In the genomic region with DNA sequence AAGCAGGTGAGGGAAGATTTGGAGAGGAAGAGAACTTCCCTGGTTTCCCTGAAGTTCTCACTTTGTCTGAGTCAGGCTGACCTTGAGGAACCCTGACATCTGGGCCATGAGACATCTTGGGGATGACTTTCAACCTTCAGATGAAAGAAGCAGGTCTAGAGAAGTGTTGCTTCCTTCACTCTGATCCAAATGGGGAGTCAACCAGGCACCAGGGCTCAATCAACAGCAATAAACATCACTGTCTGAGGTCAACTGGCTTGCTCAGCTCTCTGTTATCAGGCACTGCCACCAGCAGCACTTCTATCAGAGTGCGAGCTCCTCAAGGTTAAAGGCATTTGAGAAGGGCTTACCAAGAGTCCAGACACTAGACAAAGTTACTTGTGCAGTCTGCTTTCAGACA, we compare ENCODE assay signal across 22 cellular contexts. TPM values are rescaled to one million over a fixed set of nuclear protein-coding genes. Genes with fewer than 3 reads are reported as not detected.
A peak's percentile ranks its signal among the peaks of the same experiment; 100 is the strongest.
DNase-seq lines count a peak whose midpoint lies in the region; ATAC-seq, FAIRE-seq and TF ChIP-seq lines count a peak whose summit lies in the region.
"Had no signal": no experiment of that assay in that cellular context is flagged by ENCODE, and none has a peak within 500 bp of the region (broad histone marks: within the 10 kb centered on the region; RNA-seq: fewer than 3 reads in every experiment).

No MANE protein-coding gene starts in this region.

- H3K4me2 ChIP-seq in H1 (ENCODE audit: insufficient read depth in 1 of 2, low read depth in 2 of 2, low read length in 2 of 2): no peak overlapping the region
- H3K4me2 ChIP-seq in mesenchymal stem cell (ENCODE audit: low read length, poor library complexity, severe bottlenecking): no peak overlapping the region
- H3K4me2 ChIP-seq: PC-9 had no signal

- TF ChIP-seq POLR2A in H1 (IDR thresholded peaks at IDR 0.05; ENCODE audit: control extremely low read depth in 1 of 2, low read depth in 2 of 2, low read length in 2 of 2): no peak

- peak overlapping the region; percentile 62 for H2BK12ac ChIP-seq in H1 (ENCODE audit: low read depth, low read length)
- no peak overlapping the region for H2BK12ac ChIP-seq in mesenchymal stem cell (ENCODE audit: low read length in 2 of 2)

- no peak overlapping the region for H3K56ac ChIP-seq in H1 (replicated peaks; ENCODE audit: insufficient read length, low read depth, low read length)

- H3K79me1 ChIP-seq in H1 (ENCODE audit: low read depth, low read length) (no peaks in the 10 kb centered on the region), mesenchymal stem cell (replicated peaks; ENCODE audit: low read length, poor library complexity, severe bottlenecking) (peaks cover 35% of the 10 kb centered on the region)

- H2AK5ac ChIP-seq in H1 (ENCODE audit: low read depth, low read length): peak overlapping the region; percentile 80; the same call in 1 of the 2 replicates
- no peak overlapping the region for H2AK5ac ChIP-seq in mesenchymal stem cell (ENCODE audit: low read length, severe bottlenecking)

- DNase-seq in HUDEP-2 (lab: John Stamatoyannopoulos, UW; ENCODE audit: unreplicated experiment in 76 of 76) (peak in 69 of 76 experiments; percentile 7 to 78 (median 49)), RWPE2 (ENCODE audit: low spot score) (no peak), H1 (ENCODE audit: low read depth in 1 of 2, low spot score in 2 of 2) (no peak), mesenchymal stem cell (no peak), NCI-H2107 (lab: John Stamatoyannopoulos, UW) (no peak)
- DNase-seq in activated naive CD4-positive, alpha-beta T cell treated with anti-CD3 and anti-CD28 coated beads for 36 hours: no peak
- DNase-seq: DMS79, GM23248, KG1, MV-4-11, NCI-H1417, NCI-H187 treated with DMSO at 0.1 percent for 48 hours, NCI-H345, NCI-H524 treated with DMSO at 0.1 percent for 48 hours, PC-9 had no signal

- no peak overlapping the region for H3K4me3 ChIP-seq in RWPE2 (ENCODE audit: severe bottlenecking)
- no peak overlapping the region for H3K4me3 ChIP-seq in H1 (ENCODE audit: extremely low read depth in 1 of 4, insufficient read depth in 2 of 4, low read depth in 3 of 4, low read length in 4 of 4)
- H3K4me3 ChIP-seq in mesenchymal stem cell (ENCODE audit: insufficient read depth in 1 of 2, low read depth in 1 of 2, low read length in 2 of 2): no peak overlapping the region
- H3K4me3 ChIP-seq: GM23248, PC-9, SJSA1 had no signal

- H2BK20ac ChIP-seq in H1 (ENCODE audit: low read length): peak overlapping the region; percentile 57; the same call in 1 of the 2 replicates

- H3K36me3 Mint-ChIP-seq in activated naive CD4-positive, alpha-beta T cell treated with anti-CD3 and anti-CD28 coated beads for 36 hours (ENCODE audit: low read depth): peaks cover 13% of the 10 kb centered on the region

- H3K27me3 ChIP-seq in RWPE2 (ENCODE audit: insufficient read depth, poor library complexity, severe bottlenecking) (no peaks in the 10 kb centered on the region), H1 (replicated peaks in 1 of 4; ENCODE audit: control insufficient read depth in 3 of 4, extremely low read depth in 1 of 4, insufficient read depth in 3 of 4, low read length in 3 of 4) (no peaks in the 10 kb centered on the region), mesenchymal stem cell (ENCODE audit: control insufficient read depth in 1 of 2, insufficient read depth in 1 of 2, low read length in 2 of 2) (no peaks in the 10 kb centered on the region)
- H3K27me3 ChIP-seq: SJSA1 had no signal

- H3K4me1 ChIP-seq in RWPE2 (ENCODE audit: insufficient read depth, poor library complexity, severe bottlenecking) (no peaks in the 10 kb centered on the region), H1 (replicated peaks in 1 of 4; ENCODE audit: control insufficient read depth in 3 of 4, insufficient read depth in 4 of 4, low read length in 3 of 4) (peaks cover 4 to 16% (median 12%) of the 10 kb centered on the region in 4 experiments), mesenchymal stem cell (ENCODE audit: control insufficient read depth, insufficient read depth, low read depth, low read length) (peaks cover 8% of the 10 kb centered on the region)

- H3K36me3 ChIP-seq in RWPE2 (ENCODE audit: low read depth) (peaks cover 66% of the 10 kb centered on the region), H1 (ENCODE audit: control insufficient read depth in 2 of 4, insufficient read depth in 4 of 4, low read length in 3 of 4) (peaks cover 0 to 32% (median 0%) of the 10 kb centered on the region in 4 experiments; a peak in 4 of 8 replicates), mesenchymal stem cell (ENCODE audit: control insufficient read depth in 1 of 2, insufficient read depth in 2 of 2, low read depth in 1 of 2, low read length in 2 of 2) (peaks cover 21 to 64% of the 10 kb centered on the region in 2 experiments)

- H3K27ac Mint-ChIP-seq in activated naive CD4-positive, alpha-beta T cell treated with anti-CD3 and anti-CD28 coated beads for 36 hours: no peak overlapping the region

- H4K8ac ChIP-seq in H1 (ENCODE audit: extremely low read depth, insufficient read depth, low read length) (no peak overlapping the region), mesenchymal stem cell (ENCODE audit: low read length) (peak overlapping the region; percentile 41)

- TF ChIP-seq CTCF in RWPE2 (IDR thresholded peaks at IDR 0.05; ENCODE audit: poor library complexity, severe bottlenecking): no peak
- TF ChIP-seq CTCF in H1 (IDR thresholded peaks at IDR 0.05; ENCODE audit: control extremely low read depth in 1 of 3, insufficient read depth in 1 of 3, low read depth in 1 of 3, low read length in 3 of 3): no peak

- H2BK5ac ChIP-seq in H1 (ENCODE audit: low read depth, low read length) (peak overlapping the region; percentile 74; the same call in 1 of the 2 replicates), mesenchymal stem cell (ENCODE audit: low read depth, low read length, poor library complexity, severe bottlenecking) (no peak overlapping the region)

- peak overlapping the region; percentile 19 for H2BK120ac ChIP-seq in H1 (replicated peaks; ENCODE audit: low read depth, low read length)
- no peak overlapping the region for H2BK120ac ChIP-seq in mesenchymal stem cell (ENCODE audit: low read depth, low read length)

- H3K4ac ChIP-seq in H1 (replicated peaks; ENCODE audit: insufficient read length, low read depth, low read length): no peak overlapping the region
- peak overlapping the region in 1 of 2 experiments; percentile 35 for H3K4ac ChIP-seq in mesenchymal stem cell (ENCODE audit: low read depth in 1 of 2, low read length in 2 of 2)

- no peak for FAIRE-seq in H1 (lab: Jason Lieb, UNC)
- FAIRE-seq: GM12892, GM18507 had no signal

- no peak overlapping the region for H3K9ac ChIP-seq in H1 (replicated peaks in 1 of 4; ENCODE audit: extremely low read depth in 1 of 4, low read depth in 3 of 4, low read length in 3 of 4)
- H3K9ac ChIP-seq in mesenchymal stem cell (ENCODE audit: low read length): no peak overlapping the region
- H3K9ac ChIP-seq: GM23248 had no signal

- H3K27ac ChIP-seq in RWPE2 (ENCODE audit: poor library complexity, severe bottlenecking) (no peak overlapping the region), H1 (ENCODE audit: low read depth, low read length) (no peak overlapping the region), mesenchymal stem cell (ENCODE audit: low read length, poor library complexity, severe bottlenecking) (no peak overlapping the region)
- H3K27ac ChIP-seq: C4-2B, GM23248, PC-9, RWPE1, SJSA1 had no signal

- H4K91ac ChIP-seq in H1 (replicated peaks; ENCODE audit: insufficient read length, low read length): peak overlapping the region; percentile 26
- H4K91ac ChIP-seq in mesenchymal stem cell (ENCODE audit: low read length): no peak overlapping the region

- H2BK15ac ChIP-seq in H1 (ENCODE audit: low read length) (peak overlapping the region; percentile 40; the same call in 1 of the 2 replicates), mesenchymal stem cell (ENCODE audit: low read depth, poor library complexity, severe bottlenecking) (no peak overlapping the region)

- H3K9me3 ChIP-seq in RWPE2 (ENCODE audit: severe bottlenecking): no peaks in the 10 kb centered on the region
- no peaks in the 10 kb centered on the region for H3K9me3 ChIP-seq in H1 (ENCODE audit: insufficient read depth in 2 of 2, low read depth in 1 of 2, low read length in 1 of 2)
- no peaks in the 10 kb centered on the region for H3K9me3 ChIP-seq in mesenchymal stem cell (ENCODE audit: control insufficient read depth, low read length)
- H3K9me3 ChIP-seq: SJSA1 had no signal

- H3K4me1 Mint-ChIP-seq in activated naive CD4-positive, alpha-beta T cell treated with anti-CD3 and anti-CD28 coated beads for 36 hours (ENCODE audit: low read depth): peaks cover 19% of the 10 kb centered on the region

- no peak overlapping the region for H3K4me3 Mint-ChIP-seq in activated naive CD4-positive, alpha-beta T cell treated with anti-CD3 and anti-CD28 coated beads for 36 hours

- H3K18ac ChIP-seq in H1 (ENCODE audit: extremely low read depth, low read length) (no peak overlapping the region), mesenchymal stem cell (ENCODE audit: low read depth in 1 of 2, low read length in 2 of 2) (no peak overlapping the region)

- H3K23me2 ChIP-seq in H1 (ENCODE audit: low read depth, low read length): no peaks in the 10 kb centered on the region

- no peak overlapping the region for H4K5ac ChIP-seq in H1 (ENCODE audit: insufficient read length, low read depth, low read length)

- H3K14ac ChIP-seq in H1 (ENCODE audit: insufficient read length) (no peak overlapping the region), mesenchymal stem cell (ENCODE audit: low read length in 2 of 2) (no peak overlapping the region)

- TF ChIP-seq EP300 in H1 (IDR thresholded peaks at IDR 0.05; ENCODE audit: borderline replicate concordance in 1 of 2, low read depth in 2 of 2, low read length in 2 of 2): no peak

- CTCF ChIA-PET in H1 (lab: Charles Lee; ENCODE audit: partially characterized antibody): interaction anchor here (1.9 to 2.0 kb wide), 2 partner anchors 11 to 26 kb away, joined by 5 to 7 read pairs; no protein-coding TSS in a partner anchor
- CTCF ChIA-PET in activated naive CD4-positive, alpha-beta T cell treated with anti-CD3 and anti-CD28 coated beads for 36 hours (lab: Charles Lee): no interaction called here

- H3K79me2 ChIP-seq in H1 (ENCODE audit: control insufficient read depth in 1 of 2, insufficient read depth in 2 of 2, low read length in 2 of 2): peaks cover 0 to 13% of the 10 kb centered on the region in 2 experiments; a peak in 2 of 4 replicates

- H4K20me1 ChIP-seq in H1 (replicated peaks in 1 of 2; ENCODE audit: control insufficient read depth in 1 of 2, insufficient read depth in 2 of 2, low read length in 2 of 2): no peaks in the 10 kb centered on the region

- no peaks in the 10 kb centered on the region for H3K9me3 Mint-ChIP-seq in activated naive CD4-positive, alpha-beta T cell treated with anti-CD3 and anti-CD28 coated beads for 36 hours

- ATAC-seq in RWPE2 (ENCODE audit: low read depth) (peak; percentile 6; the same call in 1 of the 3 replicates), HG03521 (IDR thresholded peaks at IDR 0.05; ENCODE audit: unreplicated experiment) (no peak)
- ATAC-seq: HCT116 had no signal

- WGBS in H1 (ENCODE audit: extremely low coverage in 1 of 2, insufficient coverage in 1 of 2, insufficient read length in 1 of 2, insufficient replicate concordance in 2 of 2, low coverage in 1 of 2, low lambda C conversion rate in 2 of 2, missing lambda C conversion rate in 1 of 2), 2 experiments: 91% methylated on average over 1 of the region's 1 CpG; no CpG with 5 or more reads in 1 of the 2 experiments
- 96% methylated on average over 1 of the region's 1 CpG for WGBS in mesenchymal stem cell

- POLR2A ChIA-PET in H1 (lab: Charles Lee; ENCODE audit: partially characterized antibody): interaction anchor here (0.6 to 9.9 kb wide), 3 partner anchors 12 to 513 kb away, joined by 3 to 178 read pairs (median 3); partner anchors contain the start of gene SNX21

- TF ChIP-seq RAD21 in H1 (IDR thresholded peaks at IDR 0.05 in 1 of 2, conservative IDR thresholded peaks at IDR 0.05 in 1 of 2; ENCODE audit: low read depth in 2 of 2, low read length in 2 of 2): no peak

- intact Hi-C loops in activated naive CD4-positive, alpha-beta T cell treated with anti-CD3 and anti-CD28 coated beads for 36 hours (cut with micrococcal nuclease): no loop called here

- H2AFZ ChIP-seq in H1 (ENCODE audit: low read length): no peak overlapping the region
- no peak overlapping the region for H2AFZ ChIP-seq in mesenchymal stem cell (ENCODE audit: low read depth, low read length)
- H2AFZ ChIP-seq: GM23248, PC-9 had no signal

- H3K27me3 Mint-ChIP-seq in activated naive CD4-positive, alpha-beta T cell treated with anti-CD3 and anti-CD28 coated beads for 36 hours (ENCODE audit: low read depth): no peaks in the 10 kb centered on the region

- H3K23ac ChIP-seq in H1 (ENCODE audit: insufficient read length) (no peak overlapping the region), mesenchymal stem cell (ENCODE audit: low read length in 2 of 2) (no peak overlapping the region)

RNA-seq across cellular contexts. Expression of gene ACOT8, which starts 6.3 kb away (rescaled TPM):
- 37.3 and 37.6 TPM in 2 replicates for total RNA-seq in H1 (2021; fragmentation: NEBNext Ultra II Directional; extraction: Animal tissue kit (Norgen Biotek cat#: 25700))
- polyA plus RNA-seq in H1 (2011; rRNA removed): 88.8 and 127 TPM in 2 replicates
- polyA plus RNA-seq in H1 (2011; cell fraction: cytosol; rRNA removed): 101 TPM
- polyA plus RNA-seq in H1 (2011; cell fraction: nucleus; rRNA removed): 83.1 TPM
- polyA plus RNA-seq in H1 (2012, experiment 1 of 2): 28.5 to 43.1 TPM (median 40.4 TPM) in 4 replicates
- 56.9 TPM for polyA plus RNA-seq in H1 (2012, experiment 2 of 2)
- polyA plus RNA-seq in H1 (2013, experiment 1 of 2): 24.6 TPM
- polyA plus RNA-seq in H1 (2013, experiment 2 of 2): 25.6 TPM
- 31.6 and 39.7 TPM in 2 replicates for polyA minus RNA-seq in H1 (2011; rRNA and poly(A)+ RNA removed)
- polyA minus RNA-seq in H1 (2011; cell fraction: cytosol; rRNA and poly(A)+ RNA removed): 25.0 TPM
- 48.3 TPM for polyA minus RNA-seq in H1 (2011; cell fraction: nucleus; rRNA and poly(A)+ RNA removed)
- polyA plus RNA-seq in mesenchymal stem cell (2013, experiment 1 of 2): 16.3 TPM
- polyA plus RNA-seq in mesenchymal stem cell (2013, experiment 2 of 2): 16.8 TPM
- 10 to 100 TPM; 21.4 to 23.3 TPM for total RNA-seq in activated naive CD4-positive, alpha-beta T cell treated with anti-CD3 and anti-CD28 coated beads for 36 hours

RNA-seq across cellular contexts. Expression of gene ZSWIM3, which starts 6.5 kb away (rescaled TPM):
- total RNA-seq in H1 (2021; fragmentation: NEBNext Ultra II Directional; extraction: Animal tissue kit (Norgen Biotek cat#: 25700)): 6.8 and 6.9 TPM in 2 replicates
- 5.4 and 5.5 TPM in 2 replicates for polyA plus RNA-seq in H1 (2011; rRNA removed)
- 6.0 TPM for polyA plus RNA-seq in H1 (2011; cell fraction: cytosol; rRNA removed)
- polyA plus RNA-seq in H1 (2011; cell fraction: nucleus; rRNA removed): 4.9 TPM
- polyA plus RNA-seq in H1 (2012, experiment 1 of 2): 4.5 to 6.2 TPM (median 5.5 TPM) in 4 replicates
- polyA plus RNA-seq in H1 (2012, experiment 2 of 2): 5.7 TPM
- 3.6 TPM for polyA plus RNA-seq in H1 (2013, experiment 1 of 2)
- 3.2 TPM for polyA plus RNA-seq in H1 (2013, experiment 2 of 2)
- 12.3 and 13.6 TPM in 2 replicates for polyA minus RNA-seq in H1 (2011; rRNA and poly(A)+ RNA removed)
- polyA minus RNA-seq in H1 (2011; cell fraction: cytosol; rRNA and poly(A)+ RNA removed): 3.5 TPM
- 4.4 TPM for polyA minus RNA-seq in H1 (2011; cell fraction: nucleus; rRNA and poly(A)+ RNA removed)
- 1.5 TPM for polyA plus RNA-seq in mesenchymal stem cell (2013, experiment 1 of 2)
- 1.6 TPM for polyA plus RNA-seq in mesenchymal stem cell (2013, experiment 2 of 2)
- total RNA-seq in activated naive CD4-positive, alpha-beta T cell treated with anti-CD3 and anti-CD28 coated beads for 36 hours: 1 to 10 TPM; 3.3 to 3.7 TPM

RNA-seq across cellular contexts. Expression of gene SNX21, which starts 17.3 kb away (rescaled TPM):
- total RNA-seq in H1 (2021; fragmentation: NEBNext Ultra II Directional; extraction: Animal tissue kit (Norgen Biotek cat#: 25700)): 16.1 and 16.8 TPM in 2 replicates
- 15.8 and 28.2 TPM in 2 replicates for polyA plus RNA-seq in H1 (2011; rRNA removed)
- 19.5 TPM for polyA plus RNA-seq in H1 (2011; cell fraction: cytosol; rRNA removed)
- 32.5 TPM for polyA plus RNA-seq in H1 (2011; cell fraction: nucleus; rRNA removed)
- 7.7 to 11.1 TPM (median 10.4 TPM) in 4 replicates for polyA plus RNA-seq in H1 (2012, experiment 1 of 2)
- polyA plus RNA-seq in H1 (2012, experiment 2 of 2): 9.3 TPM
- polyA plus RNA-seq in H1 (2013, experiment 1 of 2): 11.8 TPM
- polyA plus RNA-seq in H1 (2013, experiment 2 of 2): 12.0 TPM
- 10.1 and 11.8 TPM in 2 replicates for polyA minus RNA-seq in H1 (2011; rRNA and poly(A)+ RNA removed)
- polyA minus RNA-seq in H1 (2011; cell fraction: cytosol; rRNA and poly(A)+ RNA removed): 18.1 TPM
- polyA minus RNA-seq in H1 (2011; cell fraction: nucleus; rRNA and poly(A)+ RNA removed): 21.0 TPM
- polyA plus RNA-seq in mesenchymal stem cell (2013, experiment 1 of 2): 18.0 TPM
- 16.8 TPM for polyA plus RNA-seq in mesenchymal stem cell (2013, experiment 2 of 2)
- 1 to 10 TPM in 1 of 2 experiments, under 1 TPM in 1; 0.72 to 1.2 TPM for total RNA-seq in activated naive CD4-positive, alpha-beta T cell treated with anti-CD3 and anti-CD28 coated beads for 36 hours

RNA-seq across cellular contexts. Expression of gene TNNC2, which starts 23.8 kb away (rescaled TPM):
- 3.6 and 5.7 TPM in 2 replicates for total RNA-seq in H1 (2021; fragmentation: NEBNext Ultra II Directional; extraction: Animal tissue kit (Norgen Biotek cat#: 25700))
- polyA plus RNA-seq in H1 (2011; rRNA removed): 7.6 and 10.4 TPM in 2 replicates
- 11.8 TPM for polyA plus RNA-seq in H1 (2011; cell fraction: cytosol; rRNA removed)
- polyA plus RNA-seq in H1 (2011; cell fraction: nucleus; rRNA removed): 4.4 TPM
- polyA plus RNA-seq in H1 (2012, experiment 1 of 2): 6.2 to 10.0 TPM (median 8.5 TPM) in 4 replicates
- polyA plus RNA-seq in H1 (2012, experiment 2 of 2): 1.9 TPM
- 5.7 TPM for polyA plus RNA-seq in H1 (2013, experiment 1 of 2)
- 5.7 TPM for polyA plus RNA-seq in H1 (2013, experiment 2 of 2)
- 0.39 and 2.5 TPM in 2 replicates for polyA minus RNA-seq in H1 (2011; rRNA and poly(A)+ RNA removed)
- polyA minus RNA-seq in H1 (2011; cell fraction: cytosol; rRNA and poly(A)+ RNA removed): not detected
- polyA minus RNA-seq in H1 (2011; cell fraction: nucleus; rRNA and poly(A)+ RNA removed): not detected
- polyA plus RNA-seq in mesenchymal stem cell (2013, experiment 1 of 2): 0.19 TPM
- 0.21 TPM for polyA plus RNA-seq in mesenchymal stem cell (2013, experiment 2 of 2)
- total RNA-seq in activated naive CD4-positive, alpha-beta T cell treated with anti-CD3 and anti-CD28 coated beads for 36 hours: not detected
- total RNA-seq: GM23248, PC-9, SJSA1 had no signal

RNA-seq across cellular contexts. Expression of gene ZSWIM1, which starts 30.1 kb away (rescaled TPM):
- total RNA-seq in H1 (2021; fragmentation: NEBNext Ultra II Directional; extraction: Animal tissue kit (Norgen Biotek cat#: 25700)): 15.6 and 16.7 TPM in 2 replicates
- polyA plus RNA-seq in H1 (2011; rRNA removed): 13.2 and 14.1 TPM in 2 replicates
- polyA plus RNA-seq in H1 (2011; cell fraction: cytosol; rRNA removed): 11.0 TPM
- polyA plus RNA-seq in H1 (2011; cell fraction: nucleus; rRNA removed): 15.2 TPM
- polyA plus RNA-seq in H1 (2012, experiment 1 of 2): 12.4 to 14.5 TPM (median 14.0 TPM) in 4 replicates
- polyA plus RNA-seq in H1 (2012, experiment 2 of 2): 10.0 TPM
- polyA plus RNA-seq in H1 (2013, experiment 1 of 2): 12.6 TPM
- 12.3 TPM for polyA plus RNA-seq in H1 (2013, experiment 2 of 2)
- polyA minus RNA-seq in H1 (2011; rRNA and poly(A)+ RNA removed): 30.5 and 33.6 TPM in 2 replicates
- 15.8 TPM for polyA minus RNA-seq in H1 (2011; cell fraction: cytosol; rRNA and poly(A)+ RNA removed)
- polyA minus RNA-seq in H1 (2011; cell fraction: nucleus; rRNA and poly(A)+ RNA removed): 15.7 TPM
- polyA plus RNA-seq in mesenchymal stem cell (2013, experiment 1 of 2): 8.7 TPM
- 9.0 TPM for polyA plus RNA-seq in mesenchymal stem cell (2013, experiment 2 of 2)
- 1 to 10 TPM; 8.2 to 8.4 TPM for total RNA-seq in activated naive CD4-positive, alpha-beta T cell treated with anti-CD3 and anti-CD28 coated beads for 36 hours

Comparison
In these comparisons a context has a peak if more than half of its experiments do, and no peak if none do; other contexts are left out.
1. DNase-seq: peak in HUDEP-2 (69 of 76); none in RWPE2 (single experiment), H1 (0 of 2), mesenchymal stem cell (single experiment), NCI-H2107 (single experiment) and activated naive CD4-positive, alpha-beta T cell treated with anti-CD3 and anti-CD28 coated beads for 36 hours (single experiment).